1 cellular context compared by ENCODE assay signal in genomic region chr15:95930659-95931375, GRCh38.
TF ChIP-seq lines count a peak whose summit lies in the region.

No MANE protein-coding gene starts in this region.

TF ChIP-seq in GM23338, 12 proteins besides CTCF, POLR2A, EP300 and RAD21 (continued from another document):
- TF ChIP-seq EZH2phosphoT487 (IDR thresholded peaks at IDR 0.05; ENCODE audit: unreplicated experiment) (no peak), ZNF331 (CRISPR knock-in tag; IDR thresholded peaks at IDR 0.05; ENCODE audit: low read depth) (no peak), EZH2 (IDR thresholded peaks at IDR 0.05; ENCODE audit: low read depth, unreplicated experiment) (no peak), CREB1 (CRISPR knock-in tag; IDR thresholded peaks at IDR 0.05; ENCODE audit: low read depth) (no peak), ZNF114 (CRISPR knock-in tag; IDR thresholded peaks at IDR 0.05) (no peak)
